Comparison of ENCODE assay signal across 8 cellular contexts in the genomic region with DNA sequence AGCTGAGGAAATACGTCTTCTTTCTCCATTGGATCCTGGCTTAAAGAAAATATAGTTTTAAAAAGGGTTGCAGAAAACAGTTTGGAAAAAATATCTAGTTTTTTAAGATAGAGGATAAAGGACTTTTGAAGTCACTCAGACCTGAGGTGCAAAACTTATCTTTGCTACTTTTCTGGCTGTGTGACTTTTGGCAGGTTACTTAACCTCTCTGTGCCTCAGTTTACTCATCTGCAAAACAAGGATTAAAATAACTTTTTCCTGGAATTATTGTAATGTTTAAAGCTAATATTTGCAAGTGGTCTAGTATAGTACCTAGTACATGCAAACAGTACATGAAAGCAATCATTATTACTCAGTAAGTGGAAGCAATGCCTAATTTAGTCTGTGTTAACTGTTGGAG.
"Had no signal": no experiment of that assay in that cellular context is flagged by ENCODE, and none has a peak within 500 bp of the region (broad histone marks: within the 10 kb centered on the region; RNA-seq: fewer than 3 reads in every experiment).

No MANE protein-coding gene starts in this region.

- H3K27ac Mint-ChIP-seq: IgD-negative memory B cell had no signal

- H3K27ac ChIP-seq: HL-60, KMS-11 had no signal

- DNase-seq: IMR-90, KBM-7, KG1 had no signal

- H3K27me3 Mint-ChIP-seq: IgD-negative memory B cell had no signal

- H3K4me3 Mint-ChIP-seq: IgD-negative memory B cell had no signal

- H3K36me3 Mint-ChIP-seq: IgD-negative memory B cell had no signal

- H3K9ac ChIP-seq: KMS-11 had no signal

- H3K4me1 Mint-ChIP-seq: IgD-negative memory B cell had no signal

- FAIRE-seq: HepG2, HTR-8/SVneo had no signal

- H3K4me2 ChIP-seq: KMS-11 had no signal

- ATAC-seq: HepG2 had no signal
